Comparison of ENCODE assay signal across 14 cellular contexts in genomic region chr16:81175325-81175891, GRCh38.
DNase-seq lines count a peak whose midpoint lies in the region; ATAC-seq, FAIRE-seq and TF ChIP-seq lines count a peak whose summit lies in the region.
"Had no signal": no experiment of that assay in that cellular context is flagged by ENCODE, and none has a peak within 500 bp of the region (broad histone marks: within the 10 kb centered on the region; RNA-seq: fewer than 3 reads in every experiment).

No MANE protein-coding gene starts in this region.

- TF ChIP-seq RAD21 in HCT116 (IDR thresholded peaks at IDR 0.05; ENCODE audit: low read depth), result no peak

- no peaks in the 10 kb centered on the region for H3K79me2 ChIP-seq in HCT116 (ENCODE audit: insufficient read depth, low read length)
- H3K79me2 ChIP-seq in astrocyte (ENCODE audit: insufficient read depth, low read length), result no peaks in the 10 kb centered on the region

- intact Hi-C loops in HCT116 (cut with micrococcal nuclease), result no loop called here

- H3K4me3 Mint-ChIP-seq in astrocyte (ENCODE audit: unreplicated experiment), result no peak overlapping the region
- H3K4me3 Mint-ChIP-seq: activated CD4-positive, alpha-beta T cell treated with anti-CD3 and anti-CD28 coated beads, Interleukin-2, amount 10 ng/mL, durations not matched to agents 7 days and 5 days had no signal

- DNase-seq in AG04450 (ENCODE audit: low read depth, low spot score) (peak; percentile 58), HCT116 (ENCODE audit: low read depth, low spot score) (no peak), astrocyte (ENCODE audit: low read depth) (peak; percentile 59), hepatic stellate cell (ENCODE audit: low spot score) (peak; percentile 61), GM12892 (ENCODE audit: insufficient read length) (no peak)
- DNase-seq: activated CD4-positive, alpha-beta T cell treated with anti-CD3 and anti-CD28 coated beads, Interleukin-2, amount 10 ng/mL, durations not matched to agents 7 days and 5 days; caudate nucleus; OCI-M1; thyroid gland had no signal

- H2AFZ ChIP-seq in HCT116 (ENCODE audit: low read depth, low read length, poor library complexity, severe bottlenecking) (no peak overlapping the region), astrocyte (ENCODE audit: low read depth, low read length) (no peak overlapping the region)

- peak overlapping the region; percentile 31 for H3K27ac ChIP-seq in AG04450 (ENCODE audit: low read depth, low read length)
- H3K27ac ChIP-seq in HCT116 (ENCODE audit: low read depth, low read length), result no peak overlapping the region
- H3K27ac ChIP-seq in astrocyte (ENCODE audit: low read depth, low read length), result no peak overlapping the region
- H3K27ac ChIP-seq: thyroid gland had no signal

- POLR2A ChIA-PET in AG04450 (lab: Yijun Ruan, JAX), result interaction anchor here (1.5 kb wide), 1 partner anchor 14 kb away, joined by 4 read pairs; no protein-coding TSS in a partner anchor
- POLR2A ChIA-PET in HCT116 (lab: Charles Lee), result no interaction called here

- H3K27me3 Mint-ChIP-seq in astrocyte (ENCODE audit: low read depth, unreplicated experiment), result peaks cover 6% of the 10 kb centered on the region

- H3K36me3 ChIP-seq in HCT116 (ENCODE audit: control insufficient read depth in 1 of 2, insufficient read depth in 2 of 2, low read length in 2 of 2) (no peaks in the 10 kb centered on the region), astrocyte (ENCODE audit: insufficient read depth, low read length) (no peaks in the 10 kb centered on the region)
- H3K36me3 ChIP-seq: thyroid gland had no signal

- H3K4me2 ChIP-seq in HCT116 (ENCODE audit: low read length) (peak overlapping the region; percentile 42), astrocyte (ENCODE audit: low read length) (peak overlapping the region; percentile 31)

- TF ChIP-seq CTCF in AG04450 (IDR thresholded peaks at IDR 0.05; ENCODE audit: low read depth, low read length) (no peak), HCT116 (IDR thresholded peaks at IDR 0.05 in 2 of 3, conservative IDR thresholded peaks at IDR 0.05 in 1 of 3; ENCODE audit: borderline replicate concordance in 1 of 3, insufficient read depth in 1 of 3, low read depth in 2 of 3, low read length in 2 of 3) (no peak), astrocyte (IDR thresholded peaks at IDR 0.05; ENCODE audit: insufficient read depth, low read depth, low read length) (no peak)

- no peaks in the 10 kb centered on the region for H3K9me3 Mint-ChIP-seq in astrocyte (ENCODE audit: unreplicated experiment)
- H3K9me3 Mint-ChIP-seq: activated CD4-positive, alpha-beta T cell treated with anti-CD3 and anti-CD28 coated beads, Interleukin-2, amount 10 ng/mL, durations not matched to agents 7 days and 5 days; activated T-helper 2 cell treated with anti-CD3 and anti-CD28 coated beads, Interferon-gamma antibody, Interleukin-2, Interleukin-4, amounts not matched to agents 10 μg/mL and 5 μg/mL and 100 μg/mL, durations not matched to agents 14 hours and 24 hours and 36 hours had no signal

- RAD21 ChIA-PET in HCT116 (lab: Charles Lee; ENCODE audit: low non-redundant PET in 1 of 2, low total read pairs in 2 of 2, uncharacterized antibody in 2 of 2, unreplicated experiment in 2 of 2), result no interaction called here

- ATAC-seq in HCT116 (peak; percentile 31; the same call in 1 of the 2 replicates), GM19324 (IDR thresholded peaks at IDR 0.05; ENCODE audit: low FRiP score, unreplicated experiment) (no peak), HG02623 (IDR thresholded peaks at IDR 0.05; ENCODE audit: unreplicated experiment) (no peak), GM19467 (IDR thresholded peaks at IDR 0.05; ENCODE audit: unreplicated experiment) (no peak)

- no peaks in the 10 kb centered on the region for H3K9me2 ChIP-seq in HCT116 (ENCODE audit: insufficient read depth)

- TF ChIP-seq POLR2A in HCT116 (IDR thresholded peaks at IDR 0.05; ENCODE audit: borderline replicate concordance, extremely low read depth, insufficient read depth, insufficient read length), result no peak
- no peak for TF ChIP-seq POLR2A in GM12892 (IDR thresholded peaks at IDR 0.05; ENCODE audit: low read depth, low read length)

- CTCF ChIA-PET in AG04450 (lab: Charles Lee) (interaction anchor here (1.3 to 1.9 kb wide), 2 partner anchors 30 to 171 kb away, joined by 3 to 5 read pairs; no protein-coding TSS in a partner anchor), HCT116 (lab: Charles Lee) (interaction anchor here (1.1 kb wide), 1 partner anchor 10 kb away, joined by 3 read pairs; no protein-coding TSS in a partner anchor)

- H3K9me3 ChIP-seq in AG04450 (ENCODE audit: control insufficient read depth, insufficient read depth, low read length) (no peaks in the 10 kb centered on the region; the same call in 1 of the 2 replicates), HCT116 (ENCODE audit: control insufficient read depth in 1 of 2, insufficient read depth in 1 of 2, low read depth in 1 of 2, low read length in 2 of 2) (no peaks in the 10 kb centered on the region), astrocyte (ENCODE audit: insufficient read depth, low read depth, low read length) (no peaks in the 10 kb centered on the region)
- H3K9me3 ChIP-seq: thyroid gland had no signal

- H4K20me1 ChIP-seq in HCT116 (ENCODE audit: insufficient read depth), result no peaks in the 10 kb centered on the region
- H4K20me1 ChIP-seq in astrocyte (ENCODE audit: insufficient read depth, low read length), result no peaks in the 10 kb centered on the region

- no peaks in the 10 kb centered on the region for H3K36me3 Mint-ChIP-seq in astrocyte (ENCODE audit: low read depth, unreplicated experiment)

- no peak overlapping the region for H3K4me3 ChIP-seq in AG04450 (ENCODE audit: low read depth, low read length)
- no peak overlapping the region for H3K4me3 ChIP-seq in HCT116 (replicated peaks in 1 of 2; ENCODE audit: low read depth in 1 of 2, low read length in 2 of 2)
- H3K4me3 ChIP-seq in astrocyte (ENCODE audit: insufficient read depth, low read depth, low read length), result no peak overlapping the region
- H3K4me3 ChIP-seq: thyroid gland had no signal

- no peak overlapping the region for H3K27ac Mint-ChIP-seq in astrocyte (ENCODE audit: unreplicated experiment)
- H3K27ac Mint-ChIP-seq: activated CD4-positive, alpha-beta T cell treated with anti-CD3 and anti-CD28 coated beads, Interleukin-2, amount 10 ng/mL, durations not matched to agents 7 days and 5 days; activated T-helper 2 cell treated with anti-CD3 and anti-CD28 coated beads, Interferon-gamma antibody, Interleukin-2, Interleukin-4, amounts not matched to agents 10 μg/mL and 5 μg/mL and 100 μg/mL, durations not matched to agents 14 hours and 24 hours and 36 hours had no signal

- H3K4me1 ChIP-seq in HCT116 (ENCODE audit: control insufficient read depth in 1 of 2, insufficient read depth in 2 of 2, low read length in 2 of 2) (peaks cover 5 to 32% of the 10 kb centered on the region in 2 experiments), astrocyte (ENCODE audit: insufficient read depth, low read length) (peaks cover 10% of the 10 kb centered on the region)
- H3K4me1 ChIP-seq: thyroid gland had no signal

- no TSS peak for BruUV-seq in HCT116 (replicated peaks; lab: Mats Ljungman, UMichigan)

- H3K9ac ChIP-seq in HCT116 (ENCODE audit: low read length) (no peak overlapping the region), astrocyte (ENCODE audit: low read length) (no peak overlapping the region)

- FAIRE-seq in astrocyte (lab: Jason Lieb, UNC), result peak; percentile 76
- no peak for FAIRE-seq in GM12892 (lab: Jason Lieb, UNC)
- FAIRE-seq: GM18507 had no signal

- H3K27me3 ChIP-seq in AG04450 (ENCODE audit: control insufficient read depth, insufficient read depth, low read length) (peaks cover 7% of the 10 kb centered on the region), HCT116 (ENCODE audit: insufficient read depth, low read length) (no peaks in the 10 kb centered on the region), astrocyte (ENCODE audit: insufficient read depth, low read length) (no peaks in the 10 kb centered on the region)
- H3K27me3 ChIP-seq: thyroid gland had no signal

- peaks cover 7% of the 10 kb centered on the region for H3K4me1 Mint-ChIP-seq in astrocyte (ENCODE audit: low read depth, unreplicated experiment)
- H3K4me1 Mint-ChIP-seq: activated CD4-positive, alpha-beta T cell treated with anti-CD3 and anti-CD28 coated beads, Interleukin-2, amount 10 ng/mL, durations not matched to agents 7 days and 5 days had no signal

TF ChIP-seq in HCT116, 20 proteins besides CTCF, POLR2A, EP300 and RAD21:
- TF ChIP-seq SRF (IDR thresholded peaks at IDR 0.05; ENCODE audit: low read depth) (no peak), POLR2AphosphoS5 (IDR thresholded peaks at IDR 0.05; ENCODE audit: low read depth, low read length) (no peak), EZH2phosphoT487 (IDR thresholded peaks at IDR 0.05; ENCODE audit: borderline replicate concordance) (no peak), REST (IDR thresholded peaks at IDR 0.05; ENCODE audit: low read depth) (no peak), ZFX (IDR thresholded peaks at IDR 0.05) (no peak), YY1 (IDR thresholded peaks at IDR 0.05; ENCODE audit: extremely low read depth, insufficient replicate concordance, low read depth, low read length) (no peak), EGR1 (IDR thresholded peaks at IDR 0.05; ENCODE audit: low read depth) (no peak), CEBPB (IDR thresholded peaks at IDR 0.05; ENCODE audit: low read depth) (no peak)

Comparison
In these comparisons a context has a peak if more than half of its experiments do, and no peak if none do; other contexts are left out.
1. DNase-seq: peak in AG04450 (single experiment), astrocyte (single experiment) and hepatic stellate cell (single experiment); none in HCT116 (single experiment) and GM12892 (single experiment).